8 cellular contexts compared by ENCODE assay signal in the genomic region with DNA sequence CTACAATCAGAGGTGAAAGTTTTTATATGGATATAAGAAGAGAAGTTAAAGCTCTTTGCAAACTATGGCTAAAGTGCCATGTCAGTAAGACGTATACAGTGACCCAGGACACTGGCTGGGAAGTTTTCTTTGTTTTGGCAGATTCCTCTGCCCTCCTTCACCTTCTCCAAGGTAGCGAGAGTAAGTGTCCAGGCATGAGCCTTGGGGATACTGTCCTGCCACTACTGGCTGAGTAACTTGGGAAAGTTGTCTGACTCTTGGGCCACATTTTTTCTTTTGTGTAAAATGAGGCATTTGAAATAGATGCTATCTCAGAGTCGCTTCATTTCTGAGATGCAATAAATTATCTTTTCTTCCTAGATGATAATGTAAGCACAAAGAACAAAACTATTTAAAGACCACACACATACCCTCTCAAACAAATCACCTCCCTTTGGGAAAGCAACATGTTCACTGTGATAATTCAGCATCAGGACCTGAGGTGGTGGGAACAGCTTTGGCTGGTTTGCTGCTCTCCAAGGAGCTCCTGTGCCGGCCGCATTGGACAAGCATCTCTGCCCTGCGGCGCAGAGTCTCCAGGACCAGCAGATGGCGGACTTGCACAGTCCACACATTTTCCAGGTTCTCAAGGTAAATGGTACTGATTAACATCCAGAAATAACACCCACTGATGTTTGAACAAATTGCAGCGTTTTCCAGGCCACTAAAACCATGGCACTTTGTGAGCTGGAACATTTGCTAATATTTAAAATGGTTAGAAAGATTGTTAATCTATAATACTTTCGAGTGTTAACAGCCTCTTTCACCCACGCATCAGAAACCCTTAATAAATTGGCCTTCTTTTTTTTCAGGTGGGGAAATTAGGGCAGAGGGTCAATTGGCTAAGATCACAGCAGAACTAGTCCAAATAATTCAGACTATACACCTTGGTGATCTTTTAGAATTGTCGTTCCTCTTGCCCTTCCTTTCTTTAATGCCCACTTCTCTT.
DNase-seq lines count a peak whose midpoint lies in the region; ATAC-seq and TF ChIP-seq lines count a peak whose summit lies in the region.

No MANE protein-coding gene starts in this region.

- H3K27me3 ChIP-seq in DND-41 (ENCODE audit: insufficient read depth, low read length, poor library complexity) (peaks cover 20% of the 10 kb centered on the region), mammary epithelial cell (ENCODE audit: insufficient read depth, low read length) (no peaks in the 10 kb centered on the region)

- no peaks in the 10 kb centered on the region for H4K20me1 ChIP-seq in DND-41 (ENCODE audit: insufficient read depth, low read length)
- H4K20me1 ChIP-seq in mammary epithelial cell (ENCODE audit: insufficient read depth, low read length) = no peaks in the 10 kb centered on the region

- H3K36me3 ChIP-seq in DND-41 (ENCODE audit: insufficient read depth, low read length) (no peaks in the 10 kb centered on the region), mammary epithelial cell (ENCODE audit: insufficient read depth, low read length) (no peaks in the 10 kb centered on the region)

- in situ Hi-C loops in mammary epithelial cell (cut with MboI; ENCODE audit: low sequenced_read_pairs in 2 of 2) = no loop called here

- H2AFZ ChIP-seq in DND-41 (ENCODE audit: low read depth, low read length) (no peak overlapping the region), mammary epithelial cell (ENCODE audit: low read depth, low read length) (no peak overlapping the region)

- intact Hi-C loops in mammary epithelial cell (cut with micrococcal nuclease) = loop anchor here (1.0 to 10.0 kb wide), 7 partner anchors 136 to 535 kb away; no protein-coding TSS in a partner anchor
- intact Hi-C loops in left colon (cut with DNase I, micrococcal nuclease) = no loop called here

- H3K9ac ChIP-seq in DND-41 (ENCODE audit: low read depth, low read length) (no peak overlapping the region), mammary epithelial cell (ENCODE audit: insufficient read depth, low read length) (no peak overlapping the region)

- no TSS peak for BruUV-seq in mammary epithelial cell (replicated peaks; lab: Mats Ljungman, UMichigan)

- ATAC-seq in DND-41 (ENCODE audit: insufficient read depth, low read depth) = peak; percentile 68
- ATAC-seq in GM21619 (IDR thresholded peaks at IDR 0.05; ENCODE audit: unreplicated experiment) = peak; percentile 47
- peak; percentile 94 for ATAC-seq in left colon
- ATAC-seq in HG03565 (IDR thresholded peaks at IDR 0.05; ENCODE audit: unreplicated experiment) = no peak

- H3K4me2 ChIP-seq in DND-41 (ENCODE audit: insufficient read depth, low read length) (no peak overlapping the region), mammary epithelial cell (ENCODE audit: insufficient read depth, low read depth, low read length) (no peak overlapping the region)

- TF ChIP-seq CTCF in DND-41 (IDR thresholded peaks at IDR 0.05; ENCODE audit: borderline replicate concordance, extremely low read depth, low read length, poor library complexity, severe bottlenecking) (peak; percentile 84), mammary epithelial cell (conservative IDR thresholded peaks at IDR 0.05 in 1 of 2, IDR thresholded peaks at IDR 0.05 in 1 of 2; ENCODE audit: extremely low read depth in 1 of 2, insufficient read depth in 1 of 2, low read depth in 1 of 2, low read length in 2 of 2) (peak; percentile 91 to 93)

- DNase-seq in DND-41 (peak; percentile 52), M059J (ENCODE audit: low read depth) (peak; percentile 65), RPMI7951 (ENCODE audit: low read depth) (peak; percentile 57), mammary epithelial cell (peak; percentile 61), left colon (peak; percentile 32 to 57), substantia nigra (lab: John Stamatoyannopoulos, UW) (peak in 42 of 49 donors; percentile 4 to 73 (median 44))

- H3K27ac ChIP-seq in DND-41 (ENCODE audit: low read length) (no peak overlapping the region), mammary epithelial cell (ENCODE audit: insufficient read depth, low read depth, low read length) (peak overlapping the region; percentile 38), substantia nigra (ENCODE audit: low read depth, low read length, poor library complexity, severe bottlenecking) (no peak overlapping the region)

- WGBS in mammary epithelial cell (ENCODE audit: low coverage, missing lambda C conversion rate) = 23% methylated on average over 8 of the region's 12 CpGs

- H3K4me3 ChIP-seq in DND-41 (ENCODE audit: low read depth in 1 of 2, low read length in 2 of 2) = no peak overlapping the region
- no peak overlapping the region for H3K4me3 ChIP-seq in mammary epithelial cell (replicated peaks in 1 of 3; ENCODE audit: insufficient read depth in 1 of 3, low read depth in 2 of 3, low read length in 3 of 3)

- no peaks in the 10 kb centered on the region for H3K9me3 ChIP-seq in DND-41 (ENCODE audit: insufficient read depth, low read length, severe bottlenecking)
- H3K9me3 ChIP-seq in mammary epithelial cell (replicated peaks; ENCODE audit: insufficient read depth, low read length) = no peaks in the 10 kb centered on the region

- H3K79me2 ChIP-seq in DND-41 (ENCODE audit: insufficient read depth, low read length) (no peaks in the 10 kb centered on the region), mammary epithelial cell (ENCODE audit: insufficient read depth, low read length) (no peaks in the 10 kb centered on the region)

- H3K4me1 ChIP-seq in DND-41 (ENCODE audit: insufficient read depth, low read length) = no peaks in the 10 kb centered on the region
- peaks cover 31% of the 10 kb centered on the region for H3K4me1 ChIP-seq in mammary epithelial cell (ENCODE audit: insufficient read depth, low read length)

- CTCF ChIA-PET in mammary epithelial cell (lab: Charles Lee; ENCODE audit: low non-redundant PET) = interaction anchor here (0.6 to 1.5 kb wide), 11 partner anchors 139 to 883 kb away, joined by 3 to 11 read pairs (median 7); no protein-coding TSS in a partner anchor

- dilution Hi-C loops in mammary epithelial cell (cut with HindIII; ENCODE audit: low sequenced_read_pairs) = no loop called here
